8 cellular contexts compared by ENCODE assay signal in genomic region chr7:98168181-98168903, GRCh38. TPM values are rescaled to one million over a fixed set of nuclear protein-coding genes. Genes with fewer than 3 reads are reported as not detected.
DNase-seq lines count a peak whose midpoint lies in the region; ATAC-seq, FAIRE-seq and TF ChIP-seq lines count a peak whose summit lies in the region.

No MANE protein-coding gene starts in this region.

- TF ChIP-seq CTCF in GM13976 (IDR thresholded peaks at IDR 0.05; ENCODE audit: borderline replicate concordance, control extremely low read depth, extremely low read depth, insufficient read depth, missing control alignments) = peak; percentile 61
- TF ChIP-seq CTCF in OCI-LY1 (IDR thresholded peaks at IDR 0.05; ENCODE audit: low read length) = peak; percentile 83
- TF ChIP-seq CTCF in fibroblast of lung (conservative IDR thresholded peaks at IDR 0.05 in 1 of 2, IDR thresholded peaks at IDR 0.05 in 1 of 2; ENCODE audit: low read depth in 1 of 2, low read length in 2 of 2) = peak; percentile 85 to 91
- peak; percentile 64 for TF ChIP-seq CTCF in neutrophil (IDR thresholded peaks at IDR 0.05)
- peak; percentile 65 to 86 (median 80) for TF ChIP-seq CTCF in thyroid gland (IDR thresholded peaks at IDR 0.05)

- no peaks in the 10 kb centered on the region for H3F3A ChIP-seq in OCI-LY1 (ENCODE audit: insufficient read depth, low read length)

- H4K20me1 ChIP-seq in OCI-LY1 (ENCODE audit: insufficient read depth, low read length) (no peaks in the 10 kb centered on the region), fibroblast of lung (ENCODE audit: control insufficient read depth, extremely low read depth, insufficient read depth, low read length) (no peaks in the 10 kb centered on the region)

- peak; percentile 59 for ATAC-seq in HG03520 (IDR thresholded peaks at IDR 0.05; ENCODE audit: unreplicated experiment)

- intact Hi-C loops in thyroid gland (cut with DNase I) = loop anchor here (2.0 kb wide), 1 partner anchor 146 kb away; no protein-coding TSS in a partner anchor

- peak; percentile 84 for FAIRE-seq in A204.1 (lab: Jason Lieb, UNC)

- H3K27ac ChIP-seq in OCI-LY1 (ENCODE audit: low read depth, low read length, poor library complexity, severe bottlenecking) = no peak overlapping the region
- no peak overlapping the region for H3K27ac ChIP-seq in fibroblast of lung (ENCODE audit: insufficient read depth, low read length)
- H3K27ac ChIP-seq in neutrophil = no peak overlapping the region
- no peak overlapping the region for H3K27ac ChIP-seq in thyroid gland

- no peaks in the 10 kb centered on the region for H3K9me3 ChIP-seq in OCI-LY1 (ENCODE audit: low read length)
- no peaks in the 10 kb centered on the region for H3K9me3 ChIP-seq in fibroblast of lung (ENCODE audit: control insufficient read depth, insufficient read depth, low read depth, low read length)
- H3K9me3 ChIP-seq in neutrophil = no peaks in the 10 kb centered on the region
- no peaks in the 10 kb centered on the region for H3K9me3 ChIP-seq in thyroid gland

- 65% methylated on average over 17 of the region's 17 CpGs for WGBS in thyroid gland, 2 donors

- no peaks in the 10 kb centered on the region for H3K9me2 ChIP-seq in OCI-LY1 (ENCODE audit: low read depth, low read length)

- in situ Hi-C loops in GM13976 (cut with MboI; ENCODE audit: low sequenced_read_pairs, unreplicated experiment) = loop anchor here (10.0 kb wide), 1 partner anchor 64 kb away; the partner anchor contains the start of gene LMTK2

- H3K4me3 ChIP-seq in OCI-LY1 (ENCODE audit: low read depth, low read length, poor library complexity, severe bottlenecking) (no peak overlapping the region), fibroblast of lung (replicated peaks in 1 of 4; ENCODE audit: control extremely low read depth in 1 of 4, insufficient read depth in 1 of 4, low read depth in 3 of 4, low read length in 4 of 4) (no peak overlapping the region), neutrophil (ENCODE audit: low read depth in 1 of 2, low read length in 1 of 2) (no peak overlapping the region), thyroid gland (replicated peaks in 1 of 3) (no peak overlapping the region)

- H3K4me1 ChIP-seq in OCI-LY1 (ENCODE audit: insufficient read depth, low read length, severe bottlenecking) (no peaks in the 10 kb centered on the region), fibroblast of lung (ENCODE audit: control insufficient read depth, extremely low read depth, insufficient read depth, low read length) (no peaks in the 10 kb centered on the region), neutrophil (ENCODE audit: control insufficient read depth in 1 of 2, insufficient read depth in 1 of 2, low read depth in 1 of 2, low read length in 1 of 2) (peaks cover 0 to 5% of the 10 kb centered on the region in 2 experiments), thyroid gland (no peaks in the 10 kb centered on the region)

- no peak overlapping the region for H3K9ac ChIP-seq in OCI-LY1 (ENCODE audit: low read length)
- no peak overlapping the region for H3K9ac ChIP-seq in fibroblast of lung (ENCODE audit: insufficient read depth, low read length)

- no peaks in the 10 kb centered on the region for H3K79me2 ChIP-seq in OCI-LY1 (ENCODE audit: insufficient read depth, low read length)
- no peaks in the 10 kb centered on the region for H3K79me2 ChIP-seq in fibroblast of lung (ENCODE audit: control insufficient read depth, insufficient read depth, low read length)

- H3K36me3 ChIP-seq in OCI-LY1 (ENCODE audit: insufficient read depth, low read length) (peaks cover 6% of the 10 kb centered on the region; the same call in 1 of the 2 replicates), fibroblast of lung (ENCODE audit: control insufficient read depth, insufficient read depth, low read length) (no peaks in the 10 kb centered on the region), neutrophil (peaks cover 55% of the 10 kb centered on the region), thyroid gland (peaks cover 0 to 5% of the 10 kb centered on the region in 2 donors)

- TF ChIP-seq POLR2A in thyroid gland (IDR thresholded peaks at IDR 0.05) = no peak

- peak; percentile 86 for DNase-seq in GM13976 (ENCODE audit: low spot score)
- peak; percentile 63 to 64 for DNase-seq in activated T-cell treated with anti-CD3 and anti-CD28 coated beads, Interleukin-2, amount 50 U/mL, for 48 hours
- peak; percentile 63 to 72 for DNase-seq in fibroblast of lung (ENCODE audit: low read depth in 2 of 2)
- peak; percentile 70 to 77 for DNase-seq in thyroid gland

- H2AFZ ChIP-seq in OCI-LY1 (ENCODE audit: low read length) (no peak overlapping the region), fibroblast of lung (ENCODE audit: low read length) (no peak overlapping the region)

- H3K27me3 ChIP-seq in OCI-LY1 (ENCODE audit: insufficient read depth, low read length) = no peaks in the 10 kb centered on the region
- H3K27me3 ChIP-seq in fibroblast of lung (ENCODE audit: control insufficient read depth, insufficient read depth, low read length) = no peaks in the 10 kb centered on the region
- no peaks in the 10 kb centered on the region for H3K27me3 ChIP-seq in neutrophil
- no peaks in the 10 kb centered on the region for H3K27me3 ChIP-seq in thyroid gland

- no peak overlapping the region for H3K4me2 ChIP-seq in OCI-LY1 (ENCODE audit: low read length)
- H3K4me2 ChIP-seq in fibroblast of lung (ENCODE audit: extremely low read depth, insufficient read depth, low read length) = no peak overlapping the region

RNA-seq across cellular contexts. Expression of gene BHLHA15, which starts 42.9 kb away (rescaled TPM):
- total RNA-seq in fibroblast of lung = 0.33 and 0.51 TPM in 2 replicates
- polyA plus RNA-seq in fibroblast of lung = not detected in 2 replicates
- 0.21 TPM in 1 of 2 replicates, not detected in the other for polyA plus RNA-seq in fibroblast of lung (2012)
- not detected in 2 replicates for polyA minus RNA-seq in fibroblast of lung (ENCODE audit: low replicate concordance)
- 1 to 10 TPM in 3 of 4 donors, not detected in 1; 1.2 to 8.7 (median 1.9) TPM for total RNA-seq in thyroid gland
